Comparison of ENCODE assay signal across 1 cellular context in the genomic region with DNA sequence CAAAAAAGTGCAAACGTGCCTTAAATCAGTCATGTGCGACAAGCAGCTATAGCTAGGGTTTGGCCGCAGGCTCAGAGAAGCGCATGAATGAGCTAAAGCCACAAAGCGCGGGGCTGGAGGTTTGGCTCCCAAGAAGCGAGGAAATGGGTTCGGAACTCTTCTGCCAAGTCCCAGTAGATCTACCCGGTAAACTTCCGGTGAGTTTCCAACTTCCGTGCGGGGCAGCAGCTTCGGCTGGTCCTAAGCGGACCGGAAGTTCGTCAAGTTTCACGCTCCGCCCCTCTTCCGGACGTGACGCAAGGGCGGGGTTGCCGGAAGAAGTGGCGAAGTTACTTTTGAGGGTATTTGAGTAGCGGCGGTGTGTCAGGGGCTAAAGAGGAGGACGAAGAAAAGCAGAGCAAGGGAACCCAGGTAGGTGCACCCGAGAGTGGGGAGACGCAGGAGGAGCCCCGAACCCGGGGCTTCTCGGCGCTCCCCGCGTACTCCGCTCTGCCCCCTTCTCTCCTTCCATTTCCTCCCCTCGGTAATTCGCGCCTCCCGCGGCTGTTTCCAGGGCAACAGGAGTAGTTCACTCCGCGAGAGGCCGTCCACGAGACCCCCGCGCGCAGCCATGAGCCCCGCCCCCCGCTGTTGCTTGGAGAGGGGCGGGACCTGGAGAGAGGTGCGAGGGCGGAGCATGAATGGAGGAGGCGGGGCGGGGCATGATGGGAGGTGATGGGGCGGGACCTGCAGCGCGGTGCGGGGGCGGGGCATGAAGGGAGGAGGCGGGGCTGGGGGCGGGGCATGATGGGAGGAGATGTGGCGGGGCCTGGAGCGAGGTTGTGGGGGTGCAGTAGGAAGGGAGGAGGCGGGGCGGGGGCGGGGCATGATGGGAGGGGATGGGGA.
TF ChIP-seq lines count a peak whose summit lies in the region.

A gene (plus strand): TSS at position 292 of the 885 bp plus-strand sequence. CDS start 1,149 bp downstream, outside the sequence.

TF ChIP-seq in H1, 55 proteins besides CTCF, POLR2A, EP300 and RAD21 (continues in another document):
- TF ChIP-seq CBX5 (IDR thresholded peaks at IDR 0.05; ENCODE audit: low read depth, low read length) (no peak), KDM4A (IDR thresholded peaks at IDR 0.05; ENCODE audit: low read depth, low read length, severe bottlenecking) (peak; percentile 26), RFX5 (IDR thresholded peaks at IDR 0.05; ENCODE audit: borderline replicate concordance, low read depth, low read length) (no peak), EZH2 (IDR thresholded peaks at IDR 0.05; ENCODE audit: low read depth, low read length, severe bottlenecking) (no peak), JUN (IDR thresholded peaks at IDR 0.05; ENCODE audit: low read depth, low read length) (no peak), SIN3A (conservative IDR thresholded peaks at IDR 0.05 in 1 of 2, IDR thresholded peaks at IDR 0.05 in 1 of 2; ENCODE audit: low read depth in 1 of 2, low read length in 2 of 2) (peak; percentile 69 to 90; a peak in 3 of 4 replicates), POLR2AphosphoS5 (IDR thresholded peaks at IDR 0.05; ENCODE audit: low read depth, low read length) (peak; percentile 70; the same call in 1 of the 2 replicates), GTF2F1 (IDR thresholded peaks at IDR 0.05; ENCODE audit: borderline replicate concordance, low read depth, low read length) (no peak), SAP30 (IDR thresholded peaks at IDR 0.05; ENCODE audit: insufficient read depth, insufficient replicate concordance, low read length) (peak; percentile 63), PHF8 (conservative IDR thresholded peaks at IDR 0.05; ENCODE audit: low read depth, low read length) (peak; percentile 94), YY1 (IDR thresholded peaks at IDR 0.05; ENCODE audit: low read depth, low read length) (0 out of 2 replicates have a peak, but pooled peaks have one; percentile 6), TCF12 (IDR thresholded peaks at IDR 0.05; ENCODE audit: low read depth, low read length) (no peak), ASH2L (IDR thresholded peaks at IDR 0.05; ENCODE audit: low read length) (peak; percentile 97), POU5F1 (IDR thresholded peaks at IDR 0.05; ENCODE audit: low read depth, low read length) (no peak), SIRT6 (IDR thresholded peaks at IDR 0.05; ENCODE audit: low read length) (no peak), HDAC6 (IDR thresholded peaks at IDR 0.05; ENCODE audit: low read depth, low read length) (no peak), RBBP5 (IDR thresholded peaks at IDR 0.05; ENCODE audit: borderline replicate concordance, low read depth, low read length) (peak; percentile 82), TEAD4 (IDR thresholded peaks at IDR 0.05; ENCODE audit: low read depth, low read length) (no peak), KDM5A (IDR thresholded peaks at IDR 0.05; ENCODE audit: low read length) (peak; percentile 48; the same call in 1 of the 2 replicates), KDM1A (IDR thresholded peaks at IDR 0.05; ENCODE audit: borderline replicate concordance, low read length) (0 out of 2 replicates have a peak, but pooled peaks have one; percentile 13), JUND (IDR thresholded peaks at IDR 0.05; ENCODE audit: low read length) (no peak), FOSL1 (IDR thresholded peaks at IDR 0.05; ENCODE audit: insufficient read depth, low read depth, low read length) (no peak), CHD1 (IDR thresholded peaks at IDR 0.05; ENCODE audit: low read depth, low read length) (no peak), SP2 (IDR thresholded peaks at IDR 0.05; ENCODE audit: low read length) (no peak), EGR1 (IDR thresholded peaks at IDR 0.05; ENCODE audit: borderline replicate concordance, low read depth, low read length) (peak; percentile 83), RXRA (IDR thresholded peaks at IDR 0.05; ENCODE audit: insufficient read depth, low read depth, low read length) (no peak), BCL11A (IDR thresholded peaks at IDR 0.05; ENCODE audit: low read depth in 2 of 2, low read length in 2 of 2) (no peak), CEBPB (IDR thresholded peaks at IDR 0.05; ENCODE audit: low read depth, low read length) (peak; percentile 41; the same call in 1 of the 2 replicates), GABPA (IDR thresholded peaks at IDR 0.05; ENCODE audit: borderline replicate concordance, insufficient read depth, low read length) (peak; percentile 100), SP4 (IDR thresholded peaks at IDR 0.05; ENCODE audit: low read length) (peak; percentile 97), CTBP2 (IDR thresholded peaks at IDR 0.05; ENCODE audit: borderline replicate concordance, insufficient read depth, insufficient read length, low read length) (no peak), BRCA1 (IDR thresholded peaks at IDR 0.05; ENCODE audit: low read depth, low read length) (no peak), CHD2 (IDR thresholded peaks at IDR 0.05; ENCODE audit: low read length) (no peak; the same call in 1 of the 2 replicates), MAFK (IDR thresholded peaks at IDR 0.05; ENCODE audit: low read depth, low read length) (no peak), RNF2 (IDR thresholded peaks at IDR 0.05; ENCODE audit: borderline replicate concordance, low read depth, low read length, missing control alignments, poor library complexity, severe bottlenecking) (no peak), NRF1 (IDR thresholded peaks at IDR 0.05; ENCODE audit: low read depth, low read length) (no peak), TBP (IDR thresholded peaks at IDR 0.05; ENCODE audit: low read depth, low read length) (peak; percentile 74), SRF (IDR thresholded peaks at IDR 0.05; ENCODE audit: low read depth, low read length) (peak; percentile 73), SIX5 (IDR thresholded peaks at IDR 0.05; ENCODE audit: low read depth, low read length) (peak; percentile 55), CREB1 (IDR thresholded peaks at IDR 0.05) (peak; percentile 95), SP1 (IDR thresholded peaks at IDR 0.05; ENCODE audit: low read depth, low read length) (peak; percentile 90), NANOG (IDR thresholded peaks at IDR 0.05; ENCODE audit: insufficient read depth, low read depth, low read length, poor library complexity, severe bottlenecking) (no peak), TAF1 (IDR thresholded peaks at IDR 0.05; ENCODE audit: low read depth, low read length) (peak; percentile 83), BACH1 (IDR thresholded peaks at IDR 0.05; ENCODE audit: low read length) (0 out of 2 replicates have a peak, but pooled peaks have one; percentile 5), ZNF274 (IDR thresholded peaks at IDR 0.05; ENCODE audit: borderline replicate concordance, extremely low read depth, low read length) (no peak), HDAC2 (IDR thresholded peaks at IDR 0.05; ENCODE audit: borderline replicate concordance in 1 of 2, low read depth in 2 of 2, low read length in 2 of 2) (no peak; a peak in 1 of 4 replicates), TAF7 (optimal IDR thresholded peaks at IDR 0.05; ENCODE audit: borderline replicate concordance, low read depth, low read length) (no peak)
- TF ChIP-seq, protein P1, sequence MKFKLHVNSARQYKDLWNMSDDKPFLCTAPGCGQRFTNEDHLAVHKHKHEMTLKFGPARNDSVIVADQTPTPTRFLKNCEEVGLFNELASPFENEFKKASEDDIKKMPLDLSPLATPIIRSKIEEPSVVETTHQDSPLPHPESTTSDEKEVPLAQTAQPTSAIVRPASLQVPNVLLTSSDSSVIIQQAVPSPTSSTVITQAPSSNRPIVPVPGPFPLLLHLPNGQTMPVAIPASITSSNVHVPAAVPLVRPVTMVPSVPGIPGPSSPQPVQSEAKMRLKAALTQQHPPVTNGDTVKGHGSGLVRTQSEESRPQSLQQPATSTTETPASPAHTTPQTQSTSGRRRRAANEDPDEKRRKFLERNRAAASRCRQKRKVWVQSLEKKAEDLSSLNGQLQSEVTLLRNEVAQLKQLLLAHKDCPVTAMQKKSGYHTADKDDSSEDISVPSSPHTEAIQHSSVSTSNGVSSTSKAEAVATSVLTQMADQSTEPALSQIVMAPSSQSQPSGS (IDR thresholded peaks at IDR 0.05; ENCODE audit: low read length), result peak; percentile 77; the same call in 1 of the 2 replicates
- TF ChIP-seq, protein P2, sequence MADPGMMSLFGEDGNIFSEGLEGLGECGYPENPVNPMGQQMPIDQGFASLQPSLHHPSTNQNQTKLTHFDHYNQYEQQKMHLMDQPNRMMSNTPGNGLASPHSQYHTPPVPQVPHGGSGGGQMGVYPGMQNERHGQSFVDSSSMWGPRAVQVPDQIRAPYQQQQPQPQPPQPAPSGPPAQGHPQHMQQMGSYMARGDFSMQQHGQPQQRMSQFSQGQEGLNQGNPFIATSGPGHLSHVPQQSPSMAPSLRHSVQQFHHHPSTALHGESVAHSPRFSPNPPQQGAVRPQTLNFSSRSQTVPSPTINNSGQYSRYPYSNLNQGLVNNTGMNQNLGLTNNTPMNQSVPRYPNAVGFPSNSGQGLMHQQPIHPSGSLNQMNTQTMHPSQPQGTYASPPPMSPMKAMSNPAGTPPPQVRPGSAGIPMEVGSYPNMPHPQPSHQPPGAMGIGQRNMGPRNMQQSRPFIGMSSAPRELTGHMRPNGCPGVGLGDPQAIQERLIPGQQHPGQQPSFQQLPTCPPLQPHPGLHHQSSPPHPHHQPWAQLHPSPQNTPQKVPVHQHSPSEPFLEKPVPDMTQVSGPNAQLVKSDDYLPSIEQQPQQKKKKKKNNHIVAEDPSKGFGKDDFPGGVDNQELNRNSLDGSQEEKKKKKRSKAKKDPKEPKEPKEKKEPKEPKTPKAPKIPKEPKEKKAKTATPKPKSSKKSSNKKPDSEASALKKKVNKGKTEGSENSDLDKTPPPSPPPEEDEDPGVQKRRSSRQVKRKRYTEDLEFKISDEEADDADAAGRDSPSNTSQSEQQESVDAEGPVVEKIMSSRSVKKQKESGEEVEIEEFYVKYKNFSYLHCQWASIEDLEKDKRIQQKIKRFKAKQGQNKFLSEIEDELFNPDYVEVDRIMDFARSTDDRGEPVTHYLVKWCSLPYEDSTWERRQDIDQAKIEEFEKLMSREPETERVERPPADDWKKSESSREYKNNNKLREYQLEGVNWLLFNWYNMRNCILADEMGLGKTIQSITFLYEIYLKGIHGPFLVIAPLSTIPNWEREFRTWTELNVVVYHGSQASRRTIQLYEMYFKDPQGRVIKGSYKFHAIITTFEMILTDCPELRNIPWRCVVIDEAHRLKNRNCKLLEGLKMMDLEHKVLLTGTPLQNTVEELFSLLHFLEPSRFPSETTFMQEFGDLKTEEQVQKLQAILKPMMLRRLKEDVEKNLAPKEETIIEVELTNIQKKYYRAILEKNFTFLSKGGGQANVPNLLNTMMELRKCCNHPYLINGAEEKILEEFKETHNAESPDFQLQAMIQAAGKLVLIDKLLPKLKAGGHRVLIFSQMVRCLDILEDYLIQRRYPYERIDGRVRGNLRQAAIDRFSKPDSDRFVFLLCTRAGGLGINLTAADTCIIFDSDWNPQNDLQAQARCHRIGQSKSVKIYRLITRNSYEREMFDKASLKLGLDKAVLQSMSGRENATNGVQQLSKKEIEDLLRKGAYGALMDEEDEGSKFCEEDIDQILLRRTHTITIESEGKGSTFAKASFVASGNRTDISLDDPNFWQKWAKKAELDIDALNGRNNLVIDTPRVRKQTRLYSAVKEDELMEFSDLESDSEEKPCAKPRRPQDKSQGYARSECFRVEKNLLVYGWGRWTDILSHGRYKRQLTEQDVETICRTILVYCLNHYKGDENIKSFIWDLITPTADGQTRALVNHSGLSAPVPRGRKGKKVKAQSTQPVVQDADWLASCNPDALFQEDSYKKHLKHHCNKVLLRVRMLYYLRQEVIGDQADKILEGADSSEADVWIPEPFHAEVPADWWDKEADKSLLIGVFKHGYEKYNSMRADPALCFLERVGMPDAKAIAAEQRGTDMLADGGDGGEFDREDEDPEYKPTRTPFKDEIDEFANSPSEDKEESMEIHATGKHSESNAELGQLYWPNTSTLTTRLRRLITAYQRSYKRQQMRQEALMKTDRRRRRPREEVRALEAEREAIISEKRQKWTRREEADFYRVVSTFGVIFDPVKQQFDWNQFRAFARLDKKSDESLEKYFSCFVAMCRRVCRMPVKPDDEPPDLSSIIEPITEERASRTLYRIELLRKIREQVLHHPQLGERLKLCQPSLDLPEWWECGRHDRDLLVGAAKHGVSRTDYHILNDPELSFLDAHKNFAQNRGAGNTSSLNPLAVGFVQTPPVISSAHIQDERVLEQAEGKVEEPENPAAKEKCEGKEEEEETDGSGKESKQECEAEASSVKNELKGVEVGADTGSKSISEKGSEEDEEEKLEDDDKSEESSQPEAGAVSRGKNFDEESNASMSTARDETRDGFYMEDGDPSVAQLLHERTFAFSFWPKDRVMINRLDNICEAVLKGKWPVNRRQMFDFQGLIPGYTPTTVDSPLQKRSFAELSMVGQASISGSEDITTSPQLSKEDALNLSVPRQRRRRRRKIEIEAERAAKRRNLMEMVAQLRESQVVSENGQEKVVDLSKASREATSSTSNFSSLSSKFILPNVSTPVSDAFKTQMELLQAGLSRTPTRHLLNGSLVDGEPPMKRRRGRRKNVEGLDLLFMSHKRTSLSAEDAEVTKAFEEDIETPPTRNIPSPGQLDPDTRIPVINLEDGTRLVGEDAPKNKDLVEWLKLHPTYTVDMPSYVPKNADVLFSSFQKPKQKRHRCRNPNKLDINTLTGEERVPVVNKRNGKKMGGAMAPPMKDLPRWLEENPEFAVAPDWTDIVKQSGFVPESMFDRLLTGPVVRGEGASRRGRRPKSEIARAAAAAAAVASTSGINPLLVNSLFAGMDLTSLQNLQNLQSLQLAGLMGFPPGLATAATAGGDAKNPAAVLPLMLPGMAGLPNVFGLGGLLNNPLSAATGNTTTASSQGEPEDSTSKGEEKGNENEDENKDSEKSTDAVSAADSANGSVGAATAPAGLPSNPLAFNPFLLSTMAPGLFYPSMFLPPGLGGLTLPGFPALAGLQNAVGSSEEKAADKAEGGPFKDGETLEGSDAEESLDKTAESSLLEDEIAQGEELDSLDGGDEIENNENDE (IDR thresholded peaks at IDR 0.05; ENCODE audit: insufficient replicate concordance, low read length), result no peak
- TF ChIP-seq, protein P3, sequence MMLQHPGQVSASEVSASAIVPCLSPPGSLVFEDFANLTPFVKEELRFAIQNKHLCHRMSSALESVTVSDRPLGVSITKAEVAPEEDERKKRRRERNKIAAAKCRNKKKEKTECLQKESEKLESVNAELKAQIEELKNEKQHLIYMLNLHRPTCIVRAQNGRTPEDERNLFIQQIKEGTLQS (IDR thresholded peaks at IDR 0.05; ENCODE audit: insufficient read depth, low read depth, low read length), result no peak
- TF ChIP-seq, protein P4, sequence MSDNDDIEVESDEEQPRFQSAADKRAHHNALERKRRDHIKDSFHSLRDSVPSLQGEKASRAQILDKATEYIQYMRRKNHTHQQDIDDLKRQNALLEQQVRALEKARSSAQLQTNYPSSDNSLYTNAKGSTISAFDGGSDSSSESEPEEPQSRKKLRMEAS (IDR thresholded peaks at IDR 0.05), result peak; percentile 47; the same call in 1 of the 2 replicates
- TF ChIP-seq, protein P5, sequence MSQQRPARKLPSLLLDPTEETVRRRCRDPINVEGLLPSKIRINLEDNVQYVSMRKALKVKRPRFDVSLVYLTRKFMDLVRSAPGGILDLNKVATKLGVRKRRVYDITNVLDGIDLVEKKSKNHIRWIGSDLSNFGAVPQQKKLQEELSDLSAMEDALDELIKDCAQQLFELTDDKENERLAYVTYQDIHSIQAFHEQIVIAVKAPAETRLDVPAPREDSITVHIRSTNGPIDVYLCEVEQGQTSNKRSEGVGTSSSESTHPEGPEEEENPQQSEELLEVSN (IDR thresholded peaks at IDR 0.05), result peak; percentile 47; the same call in 1 of the 2 replicates
- TF ChIP-seq, protein P6, sequence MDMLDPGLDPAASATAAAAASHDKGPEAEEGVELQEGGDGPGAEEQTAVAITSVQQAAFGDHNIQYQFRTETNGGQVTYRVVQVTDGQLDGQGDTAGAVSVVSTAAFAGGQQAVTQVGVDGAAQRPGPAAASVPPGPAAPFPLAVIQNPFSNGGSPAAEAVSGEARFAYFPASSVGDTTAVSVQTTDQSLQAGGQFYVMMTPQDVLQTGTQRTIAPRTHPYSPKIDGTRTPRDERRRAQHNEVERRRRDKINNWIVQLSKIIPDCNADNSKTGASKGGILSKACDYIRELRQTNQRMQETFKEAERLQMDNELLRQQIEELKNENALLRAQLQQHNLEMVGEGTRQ (IDR thresholded peaks at IDR 0.05; ENCODE audit: low read length), result no peak
